Comparison of ENCODE assay signal across 8 cellular contexts in the genomic region with DNA sequence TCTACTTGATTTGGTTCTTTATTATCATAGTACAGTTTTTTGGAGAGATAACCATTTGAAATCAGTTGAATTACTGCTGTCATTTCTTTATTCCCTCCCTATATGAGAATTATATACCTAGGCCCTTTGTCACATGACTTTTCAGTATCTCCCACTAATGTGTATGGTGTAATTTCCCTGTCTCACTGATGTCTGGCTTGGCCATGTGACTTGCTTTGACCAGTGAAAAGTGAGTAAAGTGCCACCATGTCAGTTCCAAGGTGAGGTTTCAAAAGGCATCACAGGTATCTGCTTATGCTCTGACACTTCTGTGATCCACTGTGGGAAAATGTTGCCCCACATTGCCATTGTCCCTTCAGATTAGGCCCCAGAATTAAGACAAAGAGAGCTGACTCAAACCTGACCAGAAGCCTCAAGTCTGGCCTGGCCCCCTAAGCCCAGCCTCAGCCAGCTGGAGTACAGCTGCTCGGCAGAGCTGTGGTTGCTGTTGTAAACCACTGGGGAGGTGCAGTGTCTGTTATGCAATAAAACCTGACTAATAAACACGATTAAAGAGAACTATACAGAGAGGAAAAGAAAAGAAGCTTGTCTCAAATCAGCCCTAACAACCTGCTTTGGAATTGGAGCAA. TPM values are rescaled to one million over a fixed set of nuclear protein-coding genes. Genes with fewer than 3 reads are reported as not detected.
A peak's percentile ranks its signal among the peaks of the same experiment; 100 is the strongest.
DNase-seq lines count a peak whose midpoint lies in the region; ATAC-seq and TF ChIP-seq lines count a peak whose summit lies in the region.

No MANE protein-coding gene starts in this region.

- H2BK5ac ChIP-seq in IMR-90 (ENCODE audit: low read depth, low read length, poor library complexity, severe bottlenecking): peak overlapping the region; percentile 86

- dilution Hi-C loops in IMR-90 (cut with HindIII; ENCODE audit: low sequenced_read_pairs, unreplicated experiment): no loop called here

- peak overlapping the region; percentile 47 for H2AK9ac ChIP-seq in IMR-90 (replicated peaks; ENCODE audit: low read depth, low read length, poor library complexity)

- peak overlapping the region; percentile 62 for H2AK5ac ChIP-seq in IMR-90 (ENCODE audit: low read depth, low read length)

- H3K9me3 ChIP-seq in IMR-90 (ENCODE audit: control insufficient read depth, insufficient read depth, low read length) (no peaks in the 10 kb centered on the region), tibial nerve (no peaks in the 10 kb centered on the region)

- peaks cover 6% of the 10 kb centered on the region for H3K9me1 ChIP-seq in IMR-90 (ENCODE audit: insufficient read depth, low read length)

- peak; percentile 62 for DNase-seq in EL
- DNase-seq in IMR-90: peak; percentile 96
- peak; percentile 67 for DNase-seq in fibroblast of the conjunctiva (ENCODE audit: low read depth)
- peak; percentile 34 to 50 for DNase-seq in tibial nerve (ENCODE audit: low spot score in 2 of 2)
- DNase-seq in NCI-H1048 (lab: John Stamatoyannopoulos, UW): no peak
- DNase-seq in COLO829 (ENCODE audit: low spot score): no peak
- DNase-seq in activated CD8-positive, alpha-beta memory T cell treated with anti-CD3 and anti-CD28 coated beads for 24 hours: no peak

- peak in 1 of 2 donors; percentile 58 for TF ChIP-seq EP300 in tibial nerve (IDR thresholded peaks at IDR 0.05)

- POLR2A ChIA-PET in IMR-90 (lab: Charles Lee; ENCODE audit: unreplicated experiment): interaction anchor here (0.6 to 1.1 kb wide), 2 partner anchors 26 to 112 kb away, joined by 3 read pairs; no protein-coding TSS in a partner anchor

- H3K79me1 ChIP-seq in IMR-90 (ENCODE audit: low read depth in 1 of 2, low read length in 2 of 2): peaks cover 9 to 21% of the 10 kb centered on the region in 2 experiments

- peak overlapping the region; percentile 41; the same call in 1 of the 2 replicates for H2BK120ac ChIP-seq in IMR-90 (ENCODE audit: low read depth, low read length)

- H4K8ac ChIP-seq in IMR-90 (ENCODE audit: low read depth in 2 of 2, low read length in 2 of 2): peak overlapping the region in 1 of 2 experiments; percentile 68; a peak in 2 of 4 replicates

- H3K23ac ChIP-seq in IMR-90 (ENCODE audit: low read depth, low read length): 0 out of 2 replicates have a peak overlapping the region, but pooled peaks have one; percentile 18

- H4K91ac ChIP-seq in IMR-90 (ENCODE audit: insufficient read depth, low read depth, low read length): 0 out of 2 replicates have a peak overlapping the region, but pooled peaks have one; percentile 13

- no peak overlapping the region for H3K9ac ChIP-seq in IMR-90 (ENCODE audit: low read depth, low read length)

- H3K14ac ChIP-seq in IMR-90 (replicated peaks; ENCODE audit: low read depth, low read length): peak overlapping the region; percentile 57

- H3K18ac ChIP-seq in IMR-90 (ENCODE audit: low read depth, low read length): peak overlapping the region; percentile 13; the same call in 1 of the 2 replicates

- H2BK20ac ChIP-seq in IMR-90 (ENCODE audit: low read depth, low read length): 0 out of 2 replicates have a peak overlapping the region, but pooled peaks have one; percentile 27

- WGBS in IMR-90 (ENCODE audit: extremely low coverage in 2 of 2, insufficient read length in 1 of 2), 2 experiments: no CpG with 5 or more reads among the region's 2 CpGs
- WGBS in tibial nerve, 2 donors: 22 to 32% methylated on average over 2 of the region's 2 CpGs

- H3K4ac ChIP-seq in IMR-90 (ENCODE audit: low read depth, low read length): peak overlapping the region; percentile 61; the same call in 1 of the 2 replicates

- H3K36me3 ChIP-seq in IMR-90 (ENCODE audit: control insufficient read depth, insufficient read depth, low read length) (peaks cover 17% of the 10 kb centered on the region), tibial nerve (peaks cover 0 to 77% (median 0%) of the 10 kb centered on the region in 3 donors)

- no peak for TF ChIP-seq CTCF in IMR-90 (conservative IDR thresholded peaks at IDR 0.05; ENCODE audit: low read depth, low read length)
- TF ChIP-seq CTCF in tibial nerve (IDR thresholded peaks at IDR 0.05): peak in 1 of 5 experiments; percentile 23

- H2AFZ ChIP-seq in IMR-90 (replicated peaks; ENCODE audit: low read length, poor library complexity): peak overlapping the region; percentile 21

- TF ChIP-seq POLR2A in IMR-90 (IDR thresholded peaks at IDR 0.05; ENCODE audit: low read depth, low read length): no peak
- TF ChIP-seq POLR2A in tibial nerve (IDR thresholded peaks at IDR 0.05): no peak

- H3K4me1 ChIP-seq in IMR-90 (ENCODE audit: control insufficient read depth, insufficient read depth, low read length) (peaks cover 6% of the 10 kb centered on the region), tibial nerve (peaks cover 0 to 17% (median 2%) of the 10 kb centered on the region in 4 donors)

- peak overlapping the region; percentile 67; the same call in 1 of the 3 replicates for H2BK15ac ChIP-seq in IMR-90 (ENCODE audit: low read depth, low read length)

- H3K27ac ChIP-seq in IMR-90 (ENCODE audit: insufficient read depth, low read length) (peak overlapping the region; percentile 81; the same call in 1 of the 2 replicates), tibial nerve (no peak overlapping the region)

- no peaks in the 10 kb centered on the region for H3K27me3 ChIP-seq in IMR-90 (ENCODE audit: control insufficient read depth, insufficient read depth, low read length)
- no peaks in the 10 kb centered on the region for H3K27me3 ChIP-seq in tibial nerve

- no TSS peak for BruUV-seq in IMR-90 (replicated peaks; lab: Mats Ljungman, UMichigan)

- in situ Hi-C loops in IMR-90 (cut with MboI; ENCODE audit: low sequenced_read_pairs): no loop called here

- peak; percentile 56 for ATAC-seq in GM21529 (IDR thresholded peaks at IDR 0.05; ENCODE audit: unreplicated experiment)
- ATAC-seq in IMR-90 (ENCODE audit: low read depth): peak; percentile 92

- H3K56ac ChIP-seq in IMR-90 (ENCODE audit: extremely low read depth, insufficient read depth, low read length): no peak overlapping the region

- intact Hi-C loops in IMR-90 (cut with micrococcal nuclease): loop anchor here (2.0 kb wide), 1 partner anchor 26 kb away; no protein-coding TSS in a partner anchor

- no peak for TF ChIP-seq RAD21 in IMR-90 (IDR thresholded peaks at IDR 0.05; ENCODE audit: low read length)

- CTCF ChIA-PET in IMR-90 (lab: Yijun Ruan, JAX): interaction anchor here (1.0 kb wide), 2 partner anchors 9 to 31 kb away, joined by 3 to 5 read pairs; no protein-coding TSS in a partner anchor

- 0 out of 2 replicates have a peak overlapping the region, but pooled peaks have one; percentile 17 for H4K5ac ChIP-seq in IMR-90 (ENCODE audit: low read depth, low read length)

- peaks cover 6% of the 10 kb centered on the region; the same call in 1 of the 2 replicates for H4K20me1 ChIP-seq in IMR-90 (ENCODE audit: insufficient read depth, low read length)

- H3K4me2 ChIP-seq in IMR-90 (ENCODE audit: low read depth, low read length): peak overlapping the region; percentile 11

- H3K4me3 ChIP-seq in IMR-90 (ENCODE audit: insufficient read depth, low read depth, low read length): no peak overlapping the region
- no peak overlapping the region for H3K4me3 ChIP-seq in tibial nerve

TF ChIP-seq in IMR-90, 13 proteins besides CTCF, POLR2A, EP300 and RAD21:
- peak; percentile 32; the same call in 1 of the 2 replicates for TF ChIP-seq RFX5 (IDR thresholded peaks at IDR 0.05; ENCODE audit: low read depth, low read length)
- TF ChIP-seq FOS (IDR thresholded peaks at IDR 0.05; ENCODE audit: low read depth, low read length): peak; percentile 30; the same call in 1 of the 2 replicates
- TF ChIP-seq MAZ (IDR thresholded peaks at IDR 0.05; ENCODE audit: borderline replicate concordance, low read depth, low read length): peak; percentile 39; the same call in 1 of the 2 replicates
- peak; percentile 94 for TF ChIP-seq CEBPB (IDR thresholded peaks at IDR 0.05; ENCODE audit: low read depth, low read length)
- peak; percentile 72 for TF ChIP-seq BHLHE40 (IDR thresholded peaks at IDR 0.05; ENCODE audit: low read depth, low read length)
- no peak for TF ChIP-seq MXI1 (IDR thresholded peaks at IDR 0.05; ENCODE audit: borderline replicate concordance, low read depth, low read length)
- peak; percentile 44 for TF ChIP-seq RCOR1 (IDR thresholded peaks at IDR 0.05; ENCODE audit: insufficient replicate concordance, low read length)
- TF ChIP-seq, protein P1, sequence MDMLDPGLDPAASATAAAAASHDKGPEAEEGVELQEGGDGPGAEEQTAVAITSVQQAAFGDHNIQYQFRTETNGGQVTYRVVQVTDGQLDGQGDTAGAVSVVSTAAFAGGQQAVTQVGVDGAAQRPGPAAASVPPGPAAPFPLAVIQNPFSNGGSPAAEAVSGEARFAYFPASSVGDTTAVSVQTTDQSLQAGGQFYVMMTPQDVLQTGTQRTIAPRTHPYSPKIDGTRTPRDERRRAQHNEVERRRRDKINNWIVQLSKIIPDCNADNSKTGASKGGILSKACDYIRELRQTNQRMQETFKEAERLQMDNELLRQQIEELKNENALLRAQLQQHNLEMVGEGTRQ (IDR thresholded peaks at IDR 0.05; ENCODE audit: low read depth, low read length): peak; percentile 82
- no peak for TF ChIP-seq SMC3 (IDR thresholded peaks at IDR 0.05; ENCODE audit: low read depth, low read length)

RNA-seq across cellular contexts. Expression of gene SETD7, which starts 27.5 kb away (rescaled TPM):
- 46.6 and 80.3 TPM in 2 replicates for total RNA-seq in IMR-90 (2012; rRNA removed)
- polyA plus RNA-seq in IMR-90 (2012; rRNA removed): 13.8 and 17.0 TPM in 2 replicates
- 5.0 and 5.2 TPM in 2 replicates for polyA plus RNA-seq in IMR-90 (2012; cell fraction: cytosol; rRNA removed)
- polyA plus RNA-seq in IMR-90 (2012; cell fraction: nucleus; rRNA removed; ENCODE audit: low replicate concordance): 2.4 and 9.0 TPM in 2 replicates
- total RNA-seq in tibial nerve: 10 to 100 TPM; 49.2 to 81.4 (median 65.7) TPM

Comparison
In these comparisons a context has a peak if more than half of its experiments do, and no peak if none do; other contexts are left out.
1. DNase-seq: peak in EL (single experiment), IMR-90 (single experiment), fibroblast of the conjunctiva (single experiment) and tibial nerve (2 of 2); none in NCI-H1048 (single experiment), COLO829 (single experiment) and activated CD8-positive, alpha-beta memory T cell treated with anti-CD3 and anti-CD28 coated beads for 24 hours (single experiment).